Comparison of ENCODE assay signal across 7 cellular contexts in the genomic region with DNA sequence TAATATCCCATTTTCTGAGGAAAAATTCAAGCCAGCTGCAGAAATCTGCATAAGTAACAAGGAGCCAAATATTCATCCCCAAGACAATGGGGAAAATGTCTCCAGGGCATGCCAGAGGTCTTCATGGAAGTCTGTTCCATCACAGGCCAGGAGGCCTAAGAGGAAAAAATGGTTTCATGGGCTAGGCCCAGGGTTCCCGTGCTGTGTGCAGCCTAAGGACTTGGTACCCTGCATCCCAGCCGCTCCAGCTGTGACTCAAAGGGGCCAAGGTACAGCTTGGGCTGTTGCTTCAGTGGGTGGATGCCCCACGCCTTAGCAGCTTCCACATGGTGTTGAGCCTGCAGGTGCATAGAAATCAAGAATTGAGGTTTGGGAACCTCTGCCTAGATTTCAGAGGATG.
"Had no signal": no experiment of that assay in that cellular context is flagged by ENCODE, and none has a peak within 500 bp of the region (broad histone marks: within the 10 kb centered on the region; RNA-seq: fewer than 3 reads in every experiment).

No MANE protein-coding gene starts in this region.

- H3K36me3 ChIP-seq: HAP-1 had no signal

- H3K4me3 ChIP-seq: GM23248, HAP-1 had no signal

- H3K4me1 ChIP-seq: HAP-1 had no signal

- H3K9me3 ChIP-seq: HAP-1 had no signal

- DNase-seq: GM23248, GOT3, H7, IMR-90, KBM-7 had no signal

- H3K9ac ChIP-seq: GM23248, KMS-11 had no signal

- H3K27ac ChIP-seq: GM23248, KMS-11 had no signal
